ENCODE assay signal across 20 cellular contexts in genomic region chr1:23450894-23451293, GRCh38.
"Had no signal": no experiment of that assay in that cellular context is flagged by ENCODE, and none has a peak within 500 bp of the region (broad histone marks: within the 10 kb centered on the region; RNA-seq: fewer than 3 reads in every experiment).

No MANE protein-coding gene starts in this region.

- H3K36me3 Mint-ChIP-seq: activated CD4-positive, alpha-beta memory T cell treated with anti-CD3 and anti-CD28 coated beads for 36 hours; activated CD8-positive, alpha-beta memory T cell treated with anti-CD3 and anti-CD28 coated beads, Interleukin-2, amount 10 ng/mL, durations not matched to agents 7 days and 5 days; activated naive CD8-positive, alpha-beta T cell had no signal

- H3K4me1 Mint-ChIP-seq: neural crest cell had no signal

- DNase-seq: activated CD4-positive, alpha-beta memory T cell treated with anti-CD3 and anti-CD28 coated beads for 36 hours; activated CD8-positive, alpha-beta memory T cell treated with anti-CD3 and anti-CD28 coated beads, Interleukin-2, amount 10 ng/mL, durations not matched to agents 7 days and 5 days; brain microvascular endothelial cell; colonic mucosa; head of caudate nucleus; small intestine; stimulated activated CD4-positive, alpha-beta T cell treated with anti-CD3 and anti-CD28 coated beads, Interleukin-15, amount 100 ng/mL, for 24 hours; stimulated activated CD4-positive, alpha-beta T cell treated with anti-CD3 and anti-CD28 coated beads, Interleukin-2, amount 100 ng/mL, for 48 hours; stimulated activated naive CD8-positive, alpha-beta T cell treated with anti-CD3 and anti-CD28 coated beads, Interleukin-15, amount 100 ng/mL, for 72 hours; T-helper 2 cell; WERI-Rb-1 had no signal

- H3K4me3 Mint-ChIP-seq: activated CD4-positive, alpha-beta memory T cell treated with anti-CD3 and anti-CD28 coated beads for 36 hours; activated CD8-positive, alpha-beta memory T cell treated with anti-CD3 and anti-CD28 coated beads, Interleukin-2, amount 10 ng/mL, durations not matched to agents 7 days and 5 days; activated naive CD8-positive, alpha-beta T cell; central memory CD8-positive, alpha-beta T cell; mesothelial cell of epicardium; neural crest cell; stimulated activated naive CD8-positive, alpha-beta T cell treated with anti-CD3 and anti-CD28 coated beads, Interleukin-15, amount 100 ng/mL, for 72 hours had no signal

- H3K27ac Mint-ChIP-seq: activated CD4-positive, alpha-beta memory T cell treated with anti-CD3 and anti-CD28 coated beads for 36 hours; activated CD8-positive, alpha-beta memory T cell treated with anti-CD3 and anti-CD28 coated beads, Interleukin-2, amount 10 ng/mL, durations not matched to agents 7 days and 5 days; activated naive CD8-positive, alpha-beta T cell had no signal

- H3K27me3 Mint-ChIP-seq: activated CD4-positive, alpha-beta memory T cell treated with anti-CD3 and anti-CD28 coated beads for 36 hours; activated naive CD8-positive, alpha-beta T cell had no signal

- H3K9me3 Mint-ChIP-seq: activated CD4-positive, alpha-beta memory T cell treated with anti-CD3 and anti-CD28 coated beads for 36 hours; central memory CD8-positive, alpha-beta T cell; mesothelial cell of epicardium; neural crest cell; stimulated activated naive CD8-positive, alpha-beta T cell treated with anti-CD3 and anti-CD28 coated beads, Interleukin-15, amount 100 ng/mL, for 72 hours had no signal

- ATAC-seq: activated CD8-positive, alpha-beta memory T cell treated with anti-CD3 and anti-CD28 coated beads, Interleukin-2, amount 10 ng/mL, durations not matched to agents 7 days and 5 days; stimulated activated naive CD8-positive, alpha-beta T cell treated with anti-CD3 and anti-CD28 coated beads, Interleukin-15, amount 100 ng/mL, for 72 hours had no signal

- H3K4me3 ChIP-seq: colonic mucosa, prostate gland, right atrium auricular region, thoracic aorta had no signal

- H3K9me3 ChIP-seq: colonic mucosa, prostate gland, right atrium auricular region, thoracic aorta had no signal

- H3K27ac ChIP-seq: brain microvascular endothelial cell, thoracic aorta, WERI-Rb-1 had no signal

- H3K36me3 ChIP-seq: brain microvascular endothelial cell, colonic mucosa, prostate gland, thoracic aorta, WERI-Rb-1 had no signal

- FAIRE-seq: frontal cortex, keratinocyte, small intestine had no signal

- H3K27me3 ChIP-seq: brain microvascular endothelial cell, colonic mucosa, right atrium auricular region had no signal
